Comparison of ENCODE assay signal across 11 cellular contexts in the genomic region with DNA sequence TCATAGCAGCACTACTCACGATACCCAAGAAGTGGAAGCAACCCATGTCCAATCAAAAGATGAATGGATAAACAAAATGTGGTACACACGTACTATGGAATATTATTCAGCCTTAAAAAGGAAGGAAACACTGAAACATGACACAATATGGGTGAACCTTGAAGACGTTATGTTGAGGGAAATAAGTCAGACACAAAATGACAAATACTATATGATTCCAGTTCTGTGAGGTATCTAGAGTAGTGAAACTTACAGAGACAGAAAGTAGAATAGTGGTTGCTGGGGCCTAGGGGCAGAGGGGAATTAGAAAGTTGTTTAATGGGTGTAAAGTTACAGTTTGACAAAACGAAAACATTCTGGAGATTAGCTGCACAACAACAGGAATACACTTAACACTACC.
DNase-seq lines count a peak whose midpoint lies in the region; ATAC-seq, FAIRE-seq and TF ChIP-seq lines count a peak whose summit lies in the region.
"Had no signal": no experiment of that assay in that cellular context is flagged by ENCODE, and none has a peak within 500 bp of the region (broad histone marks: within the 10 kb centered on the region; RNA-seq: fewer than 3 reads in every experiment).

No MANE protein-coding gene starts in this region.

- H3K36me3 Mint-ChIP-seq in central memory CD8-positive, alpha-beta T cell (ENCODE audit: insufficient read depth), result peaks cover 3% of the 10 kb centered on the region

- no peak for DNase-seq in central memory CD8-positive, alpha-beta T cell (ENCODE audit: low spot score in 2 of 2)
- no peak for DNase-seq in Kasumi-1 (lab: John Stamatoyannopoulos, UW)
- no peak for DNase-seq in urothelium cell line (ENCODE audit: low spot score)
- DNase-seq in foreskin fibroblast, result no peak
- no peak for DNase-seq in iPS-NIHi7 (ENCODE audit: extremely low spot score)
- DNase-seq: NCI-H2171, upper lobe of right lung had no signal

- no peaks in the 10 kb centered on the region for H3K9me3 Mint-ChIP-seq in central memory CD8-positive, alpha-beta T cell

- ATAC-seq in GM18519 (IDR thresholded peaks at IDR 0.05; ENCODE audit: low FRiP score, unreplicated experiment) (peak; percentile 57), GM21390 (IDR thresholded peaks at IDR 0.05; ENCODE audit: unreplicated experiment) (peak; percentile 92), HG03103 (IDR thresholded peaks at IDR 0.05; ENCODE audit: low read depth, unreplicated experiment) (peak; percentile 75)
- ATAC-seq in central memory CD8-positive, alpha-beta T cell (replicated peaks; ENCODE audit: extremely low read depth, poor library complexity, severe bottlenecking), result no peak
- ATAC-seq: upper lobe of right lung had no signal

- H3K4me1 Mint-ChIP-seq in central memory CD8-positive, alpha-beta T cell, result peaks cover 50% of the 10 kb centered on the region

- no peak overlapping the region for H3K4me3 Mint-ChIP-seq in central memory CD8-positive, alpha-beta T cell

- FAIRE-seq in urothelium cell line (lab: Jason Lieb, UNC), result no peak
- FAIRE-seq: G401.6 had no signal

- H3K4me3 ChIP-seq in foreskin fibroblast (ENCODE audit: low read depth in 1 of 2, low read length in 2 of 2), result no peak overlapping the region
- H3K4me3 ChIP-seq: upper lobe of right lung had no signal

- no peaks in the 10 kb centered on the region for H3K27me3 Mint-ChIP-seq in central memory CD8-positive, alpha-beta T cell

- H3K27ac Mint-ChIP-seq in central memory CD8-positive, alpha-beta T cell (ENCODE audit: low read depth), result peak overlapping the region; percentile 38

- no peak for TF ChIP-seq CTCF in foreskin fibroblast (IDR thresholded peaks at IDR 0.05; ENCODE audit: low read depth, low read length)
